In the genomic region with DNA sequence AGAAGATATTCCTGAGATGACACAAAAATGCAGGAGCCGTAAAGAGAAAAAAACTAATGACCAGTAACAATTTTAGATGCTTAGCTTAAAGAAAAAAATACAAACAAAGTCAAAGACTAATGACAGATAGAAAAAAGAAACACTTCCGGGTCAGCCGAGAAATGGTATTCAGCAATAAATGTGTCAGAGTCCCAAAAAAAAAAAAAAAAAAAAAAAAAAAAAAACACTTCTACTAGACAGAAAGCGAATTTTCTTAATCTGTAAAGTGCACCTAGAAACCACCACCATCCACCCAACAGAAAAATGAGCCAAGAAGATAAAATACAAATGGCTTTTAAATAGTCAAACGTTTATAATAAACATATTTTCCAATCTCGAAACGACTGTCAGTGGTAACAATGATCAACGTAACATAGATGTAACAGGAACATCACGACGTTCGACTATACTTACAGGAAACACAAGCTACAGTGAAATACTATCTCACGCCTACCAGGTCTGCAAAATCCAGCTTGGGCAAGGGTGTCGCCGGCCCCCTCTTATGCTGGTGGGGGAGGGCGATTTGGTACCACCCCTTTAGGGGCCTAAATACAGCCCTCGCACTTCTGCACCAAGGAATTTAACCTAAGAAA, we compare ENCODE assay signal across 8 cellular contexts. TPM values are rescaled to one million over a fixed set of nuclear protein-coding genes. Genes with fewer than 3 reads are reported as not detected.
DNase-seq lines count a peak whose midpoint lies in the region; ATAC-seq and TF ChIP-seq lines count a peak whose summit lies in the region.

No MANE protein-coding gene starts in this region.

- H3K36me3 Mint-ChIP-seq in activated CD4-positive, alpha-beta T cell treated with anti-CD3 and anti-CD28 coated beads for 36 hours (ENCODE audit: low read depth) = peaks cover 28% of the 10 kb centered on the region
- no peaks in the 10 kb centered on the region for H3K36me3 Mint-ChIP-seq in T-helper 17 cell (ENCODE audit: low read depth)

- 9% methylated on average over 16 of the region's 16 CpGs for WGBS in esophagus muscularis mucosa
- WGBS in prostate gland = 7% methylated on average over 16 of the region's 16 CpGs

- intact Hi-C loops in activated CD4-positive, alpha-beta T cell treated with anti-CD3 and anti-CD28 coated beads for 36 hours (cut with DNase I, micrococcal nuclease) = loop anchor here in 1 of 2 experiments (5.0 kb wide), 1 partner anchor 363 kb away; the partner anchor contains the start of genes PLEKHJ1 and SF3A2
- intact Hi-C loops in esophagus muscularis mucosa (cut with DNase I) (no loop called here), prostate gland (cut with DNase I) (no loop called here)

- DNase-seq in activated CD4-positive, alpha-beta T cell treated with anti-CD3 and anti-CD28 coated beads for 36 hours = no peak
- DNase-seq in activated CD4-positive, alpha-beta T cell treated with anti-CD3 and anti-CD28 coated beads, Interleukin-2, amount 50 U/mL, for 4 hours = no peak
- DNase-seq in T-helper 17 cell = peak in 1 of 3 donors; percentile 7
- DNase-seq in esophagus muscularis mucosa (ENCODE audit: extremely low spot score) = no peak
- DNase-seq in prostate gland (ENCODE audit: low spot score) = no peak

- H3K9me3 Mint-ChIP-seq in activated CD4-positive, alpha-beta T cell treated with anti-CD3 and anti-CD28 coated beads for 36 hours (ENCODE audit: low read depth) = no peaks in the 10 kb centered on the region

- H3K9me3 ChIP-seq in T-helper 17 cell (ENCODE audit: control insufficient read depth, low read length, poor library complexity, severe bottlenecking) = no peaks in the 10 kb centered on the region
- no peaks in the 10 kb centered on the region for H3K9me3 ChIP-seq in esophagus muscularis mucosa
- no peaks in the 10 kb centered on the region for H3K9me3 ChIP-seq in prostate gland

- H3K27me3 Mint-ChIP-seq in activated CD4-positive, alpha-beta T cell treated with anti-CD3 and anti-CD28 coated beads for 36 hours = no peaks in the 10 kb centered on the region
- H3K27me3 Mint-ChIP-seq in T-helper 17 cell = no peaks in the 10 kb centered on the region

- TF ChIP-seq CTCF in esophagus muscularis mucosa (IDR thresholded peaks at IDR 0.05) = no peak
- no peak for TF ChIP-seq CTCF in prostate gland (IDR thresholded peaks at IDR 0.05)

- H3K27ac ChIP-seq in esophagus muscularis mucosa (replicated peaks in 1 of 4) = peak overlapping the region; percentile 85 to 99 (median 94)
- peak overlapping the region; percentile 80 to 93 for H3K27ac ChIP-seq in prostate gland

- POLR2A ChIA-PET in activated CD4-positive, alpha-beta T cell treated with anti-CD3 and anti-CD28 coated beads for 36 hours (lab: Charles Lee) = interaction anchor here (0.6 to 0.8 kb wide), 3 partner anchors 10 to 261 kb away, joined by 3 to 5 read pairs (median 4); no protein-coding TSS in a partner anchor

- no peak for TF ChIP-seq EP300 in esophagus muscularis mucosa (IDR thresholded peaks at IDR 0.05)

- ATAC-seq in activated CD4-positive, alpha-beta T cell treated with anti-CD3 and anti-CD28 coated beads for 36 hours = peak; percentile 37
- ATAC-seq in T-helper 17 cell (peak; percentile 47), HG02840 (IDR thresholded peaks at IDR 0.05; ENCODE audit: low FRiP score, unreplicated experiment) (no peak), HG02870 (IDR thresholded peaks at IDR 0.05; ENCODE audit: unreplicated experiment) (no peak), HG03457 (IDR thresholded peaks at IDR 0.05; ENCODE audit: unreplicated experiment) (no peak)

- peaks cover 18% of the 10 kb centered on the region for H3K4me1 Mint-ChIP-seq in activated CD4-positive, alpha-beta T cell treated with anti-CD3 and anti-CD28 coated beads for 36 hours
- peaks cover 25% of the 10 kb centered on the region for H3K4me1 Mint-ChIP-seq in T-helper 17 cell

- H3K4me3 ChIP-seq in esophagus muscularis mucosa (peak overlapping the region; percentile 73 to 98 (median 86)), prostate gland (peak overlapping the region; percentile 93 to 97)

- H3K27me3 ChIP-seq in esophagus muscularis mucosa = no peaks in the 10 kb centered on the region
- no peaks in the 10 kb centered on the region for H3K27me3 ChIP-seq in prostate gland (replicated peaks; ENCODE audit: insufficient read depth)

- no peak for TF ChIP-seq POLR2A in esophagus muscularis mucosa (IDR thresholded peaks at IDR 0.05; ENCODE audit: low read depth)
- TF ChIP-seq POLR2A in prostate gland (IDR thresholded peaks at IDR 0.05) = no peak

- CTCF ChIA-PET in activated CD4-positive, alpha-beta T cell treated with anti-CD3 and anti-CD28 coated beads for 36 hours (lab: Charles Lee) = interaction anchor here (0.7 to 1.5 kb wide), 4 partner anchors 10 to 688 kb away, joined by 3 to 8 read pairs (median 4); no protein-coding TSS in a partner anchor

- peak overlapping the region; percentile 97 for H3K27ac Mint-ChIP-seq in activated CD4-positive, alpha-beta T cell treated with anti-CD3 and anti-CD28 coated beads for 36 hours
- peak overlapping the region; percentile 92 for H3K27ac Mint-ChIP-seq in T-helper 17 cell

- H3K36me3 ChIP-seq in esophagus muscularis mucosa = peaks cover 3 to 29% (median 16%) of the 10 kb centered on the region in 4 donors
- no peaks in the 10 kb centered on the region for H3K36me3 ChIP-seq in prostate gland

- H3K4me1 ChIP-seq in esophagus muscularis mucosa = peaks cover 36 to 58% (median 53%) of the 10 kb centered on the region in 4 donors
- peaks cover 24% of the 10 kb centered on the region for H3K4me1 ChIP-seq in prostate gland (replicated peaks)

- H3K4me3 Mint-ChIP-seq in activated CD4-positive, alpha-beta T cell treated with anti-CD3 and anti-CD28 coated beads for 36 hours = peak overlapping the region; percentile 92
- peak overlapping the region; percentile 97 for H3K4me3 Mint-ChIP-seq in T-helper 17 cell

RNA-seq across cellular contexts. Expression of gene ABHD17A, which starts 10.6 kb away (rescaled TPM):
- 10 to 100 TPM; 84.5 to 88.5 TPM for total RNA-seq in activated CD4-positive, alpha-beta T cell treated with anti-CD3 and anti-CD28 coated beads for 36 hours
- total RNA-seq in T-helper 17 cell = 100 to 1,000 TPM; 121 to 125 TPM
- total RNA-seq in esophagus muscularis mucosa = 100 to 1,000 TPM in 2 of 4 donors, 10 to 100 TPM in 2; 89.7 to 125 (median 102) TPM
- total RNA-seq in prostate gland = 100 to 1,000 TPM; 131 to 146 TPM

RNA-seq across cellular contexts. Expression of gene KLF16, which starts 11.3 kb away (rescaled TPM):
- total RNA-seq in activated CD4-positive, alpha-beta T cell treated with anti-CD3 and anti-CD28 coated beads for 36 hours = 10 to 100 TPM; 22.5 to 28.8 TPM
- total RNA-seq in T-helper 17 cell = 10 to 100 TPM; 37.9 to 46.5 TPM
- 10 to 100 TPM in 1 of 4 donors, 1 to 10 TPM in 3; 2.5 to 10.8 (median 8.5) TPM for total RNA-seq in esophagus muscularis mucosa
- 10 to 100 TPM in 1 of 2 donors, 1 to 10 TPM in 1; 8.4 to 22.8 TPM for total RNA-seq in prostate gland

RNA-seq across cellular contexts. Expression of gene REXO1, which starts 26.4 kb away (rescaled TPM):
- 10 to 100 TPM; 39.3 to 49.8 TPM for total RNA-seq in activated CD4-positive, alpha-beta T cell treated with anti-CD3 and anti-CD28 coated beads for 36 hours
- 100 to 1,000 TPM in 1 of 2 donors, 10 to 100 TPM in 1; 98.7 to 107 TPM for total RNA-seq in T-helper 17 cell
- total RNA-seq in esophagus muscularis mucosa = 10 to 100 TPM; 16.2 to 36.0 (median 26.1) TPM
- total RNA-seq in prostate gland = 10 to 100 TPM; 29.8 to 59.1 TPM

RNA-seq across cellular contexts. Expression of gene ADAT3, which starts 30.5 kb away (rescaled TPM):
- total RNA-seq in activated CD4-positive, alpha-beta T cell treated with anti-CD3 and anti-CD28 coated beads for 36 hours = 1 to 10 TPM; 5.6 to 6.1 TPM
- total RNA-seq in T-helper 17 cell (1 to 10 TPM; 6.4 to 8.5 TPM), esophagus muscularis mucosa (1 to 10 TPM; 3.8 to 5.6 (median 4.4) TPM), prostate gland (10 to 100 TPM; 17.3 to 25.1 TPM)

RNA-seq across cellular contexts. Expression of gene SCAMP4, which starts 30.5 kb away (rescaled TPM):
- total RNA-seq in activated CD4-positive, alpha-beta T cell treated with anti-CD3 and anti-CD28 coated beads for 36 hours = 10 to 100 TPM; 20.5 to 25.6 TPM
- 10 to 100 TPM; 19.2 to 20.7 TPM for total RNA-seq in T-helper 17 cell
- total RNA-seq in esophagus muscularis mucosa = 10 to 100 TPM; 26.6 to 76.5 (median 59.3) TPM
- total RNA-seq in prostate gland = 100 to 1,000 TPM; 161 to 248 TPM

Comparison
In these comparisons a context has a peak if more than half of its experiments do, and no peak if none do; other contexts are left out.
1. ATAC-seq: peak in activated CD4-positive, alpha-beta T cell treated with anti-CD3 and anti-CD28 coated beads for 36 hours (single experiment) and T-helper 17 cell (single experiment); none in HG02840 (single experiment), HG02870 (single experiment) and HG03457 (single experiment).